1 cellular context compared by ENCODE assay signal in genomic region chr19:43662487-43662886, GRCh38.
TF ChIP-seq lines count a peak whose summit lies in the region.

No MANE protein-coding gene starts in this region.

TF ChIP-seq in HepG2, 621 proteins besides CTCF, POLR2A, EP300 and RAD21:
- TF ChIP-seq ISL2 (CRISPR knock-in tag; IDR thresholded peaks at IDR 0.05), result no peak
- no peak for TF ChIP-seq MAFF (IDR thresholded peaks at IDR 0.05; ENCODE audit: low read depth, low read length)
- TF ChIP-seq ZBTB49 (CRISPR knock-in tag; IDR thresholded peaks at IDR 0.05; ENCODE audit: borderline replicate concordance), result no peak
- TF ChIP-seq ZFP36L1 (CRISPR knock-in tag; IDR thresholded peaks at IDR 0.05), result no peak
- TF ChIP-seq MED13 (CRISPR knock-in tag; IDR thresholded peaks at IDR 0.05), result no peak
- TF ChIP-seq ZNF362 (CRISPR knock-in tag; IDR thresholded peaks at IDR 0.05; ENCODE audit: borderline replicate concordance), result peak; percentile 92
- TF ChIP-seq SMC3 (IDR thresholded peaks at IDR 0.05; ENCODE audit: low read length), result peak; percentile 56
- TF ChIP-seq POGZ (CRISPR knock-in tag; IDR thresholded peaks at IDR 0.05), result no peak
- TF ChIP-seq ZNF12 (CRISPR knock-in tag; IDR thresholded peaks at IDR 0.05), result no peak
- TF ChIP-seq STAG1 (CRISPR knock-in tag; IDR thresholded peaks at IDR 0.05), result peak; percentile 61
- no peak for TF ChIP-seq HOXA5 (CRISPR knock-in tag; IDR thresholded peaks at IDR 0.05)
- TF ChIP-seq HDAC6 (IDR thresholded peaks at IDR 0.05; ENCODE audit: low read depth, low read length), result no peak
- no peak for TF ChIP-seq TBX3 (IDR thresholded peaks at IDR 0.05; ENCODE audit: borderline replicate concordance)
- TF ChIP-seq E2F5 (CRISPR knock-in tag; conservative IDR thresholded peaks at IDR 0.05), result no peak
- no peak for TF ChIP-seq ZNF737 (CRISPR knock-in tag; IDR thresholded peaks at IDR 0.05; ENCODE audit: borderline replicate concordance)
